In the genomic region with DNA sequence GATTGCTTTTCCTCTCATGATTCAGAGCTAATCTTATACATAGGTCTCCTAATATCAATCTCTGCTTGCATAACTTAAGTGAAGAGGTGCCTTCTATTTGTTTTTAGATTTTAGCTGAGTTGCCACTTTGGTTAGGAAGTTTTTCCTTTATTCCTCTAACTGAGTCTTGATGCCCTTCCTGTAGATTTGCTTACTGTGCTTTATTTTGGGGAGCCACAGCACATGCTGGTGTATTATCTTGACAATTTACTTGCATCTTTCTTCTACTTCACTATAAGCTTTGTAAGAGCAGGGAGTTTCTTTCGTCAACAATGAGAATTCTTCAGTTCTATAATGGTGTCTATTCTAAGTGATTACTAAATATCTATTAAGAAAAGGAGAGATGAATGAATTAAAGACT, we compare ENCODE assay signal across 9 cellular contexts. TPM values are rescaled to one million over a fixed set of nuclear protein-coding genes. Genes with fewer than 3 reads are reported as not detected.
"Had no signal": no experiment of that assay in that cellular context is flagged by ENCODE, and none has a peak within 500 bp of the region (broad histone marks: within the 10 kb centered on the region; RNA-seq: fewer than 3 reads in every experiment).

No MANE protein-coding gene starts in this region.

- DNase-seq: GM23248, GOT3, H7, H9, HCEC 1CT, HFFc6 had no signal

- H3K4me1 ChIP-seq: HAP-1 had no signal

- H3K4me1 Mint-ChIP-seq: H9 had no signal

- FAIRE-seq: H54 had no signal

- H3K27ac Mint-ChIP-seq: H9, HFFc6 had no signal

- H3K9me3 ChIP-seq: HAP-1 had no signal

- H3K36me3 ChIP-seq: HAP-1 had no signal

- H3K4me3 Mint-ChIP-seq: H9, HFFc6 had no signal

- H3K9ac ChIP-seq: GM23248 had no signal

- ATAC-seq: HCT116 had no signal

- H3K27ac ChIP-seq: GM23248 had no signal

- H3K4me3 ChIP-seq: GM23248, HAP-1 had no signal

- H3K9me3 Mint-ChIP-seq: H9 had no signal

- H2AFZ ChIP-seq: GM23248 had no signal

RNA-seq across cellular contexts. Expression of a gene that starts 54.9 kb away (rescaled TPM):
- total RNA-seq: GM23248, H7, H9, HFFc6 had no signal
- polyA plus RNA-seq: GM23248 had no signal
